ENCODE assay signal across 23 cellular contexts in genomic region chr9:138043061-138043410, GRCh38.
DNase-seq lines count a peak whose midpoint lies in the region; ATAC-seq, FAIRE-seq and TF ChIP-seq lines count a peak whose summit lies in the region.
"Had no signal": no experiment of that assay in that cellular context is flagged by ENCODE, and none has a peak within 500 bp of the region (broad histone marks: within the 10 kb centered on the region; RNA-seq: fewer than 3 reads in every experiment).

No MANE protein-coding gene starts in this region.

- no peak for FAIRE-seq in GM19239 (lab: Jason Lieb, UNC)
- FAIRE-seq: A204.1, HTR-8/SVneo, RCC 7860 had no signal

- CTCF ChIA-PET in activated CD8-positive, alpha-beta memory T cell treated with anti-CD3 and anti-CD28 coated beads, Interleukin-2, amount 10 ng/mL, durations not matched to agents 7 days and 5 days (lab: Charles Lee) = no interaction called here

- no peaks in the 10 kb centered on the region for H3K79me2 ChIP-seq in neural progenitor cell (ENCODE audit: low read depth)

- no peak overlapping the region for H3K27ac Mint-ChIP-seq in activated CD8-positive, alpha-beta memory T cell treated with anti-CD3 and anti-CD28 coated beads, Interleukin-2, amount 10 ng/mL, durations not matched to agents 7 days and 5 days
- peak overlapping the region; percentile 16 for H3K27ac Mint-ChIP-seq in neural progenitor cell
- H3K27ac Mint-ChIP-seq: B cell, GM23338 had no signal

- H4K20me1 ChIP-seq in neural progenitor cell (ENCODE audit: low read depth) = no peaks in the 10 kb centered on the region

- H3K4me3 ChIP-seq in neural progenitor cell (no peak overlapping the region), testis (no peak overlapping the region)
- H3K4me3 ChIP-seq: GM23338, SJSA1 had no signal

- no peaks in the 10 kb centered on the region for H3K36me3 Mint-ChIP-seq in activated CD8-positive, alpha-beta memory T cell treated with anti-CD3 and anti-CD28 coated beads, Interleukin-2, amount 10 ng/mL, durations not matched to agents 7 days and 5 days
- H3K36me3 Mint-ChIP-seq in neural progenitor cell = no peaks in the 10 kb centered on the region

- H3K4me2 ChIP-seq in neural progenitor cell = no peak overlapping the region
- H3K4me2 ChIP-seq: GM23338 had no signal

- no peaks in the 10 kb centered on the region for H3K9me3 Mint-ChIP-seq in activated CD8-positive, alpha-beta memory T cell treated with anti-CD3 and anti-CD28 coated beads, Interleukin-2, amount 10 ng/mL, durations not matched to agents 7 days and 5 days (ENCODE audit: low read depth)
- H3K9me3 Mint-ChIP-seq in neural progenitor cell = no peaks in the 10 kb centered on the region
- H3K9me3 Mint-ChIP-seq: GM23338 had no signal

- no peaks in the 10 kb centered on the region for H3K4me1 Mint-ChIP-seq in activated CD8-positive, alpha-beta memory T cell treated with anti-CD3 and anti-CD28 coated beads, Interleukin-2, amount 10 ng/mL, durations not matched to agents 7 days and 5 days
- peaks cover 6% of the 10 kb centered on the region for H3K4me1 Mint-ChIP-seq in neural progenitor cell
- H3K4me1 Mint-ChIP-seq: B cell, GM23338 had no signal

- TF ChIP-seq CTCF in neural progenitor cell (IDR thresholded peaks at IDR 0.05) (no peak), testis (IDR thresholded peaks at IDR 0.05) (no peak)

- H3K9ac ChIP-seq in neural progenitor cell = no peak overlapping the region

- no peak for ATAC-seq in activated CD8-positive, alpha-beta memory T cell treated with anti-CD3 and anti-CD28 coated beads, Interleukin-2, amount 10 ng/mL, durations not matched to agents 7 days and 5 days
- ATAC-seq in GM18517 (IDR thresholded peaks at IDR 0.05; ENCODE audit: unreplicated experiment) = no peak
- ATAC-seq: GM23338, HCT116 had no signal

- no peak overlapping the region for H3K4me3 Mint-ChIP-seq in activated CD8-positive, alpha-beta memory T cell treated with anti-CD3 and anti-CD28 coated beads, Interleukin-2, amount 10 ng/mL, durations not matched to agents 7 days and 5 days
- H3K4me3 Mint-ChIP-seq in neural progenitor cell = no peak overlapping the region
- H3K4me3 Mint-ChIP-seq: B cell, GM23338 had no signal

- DNase-seq in activated CD8-positive, alpha-beta memory T cell treated with anti-CD3 and anti-CD28 coated beads, Interleukin-2, amount 10 ng/mL, durations not matched to agents 7 days and 5 days = peak; percentile 19
- no peak for DNase-seq in activated CD8-positive, alpha-beta memory T cell treated with anti-CD3 and anti-CD28 coated beads, Interleukin-2, amount 50 U/mL, for 4 hours
- no peak for DNase-seq in neural progenitor cell (ENCODE audit: low spot score)
- DNase-seq in testis = peak; percentile 6
- DNase-seq in GM19239 (ENCODE audit: insufficient read length, low spot score) = no peak
- no peak for DNase-seq in ureter (ENCODE audit: low spot score)
- DNase-seq: DMS79, KG1, NCI-H1105, NCI-H146, NCI-H2029, NCI-H226, NCI-H524, NCI-H774 had no signal

- H3K27me3 Mint-ChIP-seq in activated CD8-positive, alpha-beta memory T cell treated with anti-CD3 and anti-CD28 coated beads, Interleukin-2, amount 10 ng/mL, durations not matched to agents 7 days and 5 days = no peaks in the 10 kb centered on the region
- H3K27me3 Mint-ChIP-seq in neural progenitor cell (ENCODE audit: insufficient read depth, low read depth) = peaks cover 3% of the 10 kb centered on the region

- H3K9me3 ChIP-seq in neural progenitor cell (ENCODE audit: low read depth) = no peaks in the 10 kb centered on the region
- no peaks in the 10 kb centered on the region for H3K9me3 ChIP-seq in testis
- H3K9me3 ChIP-seq: SJSA1 had no signal

- TF ChIP-seq POLR2A in testis (IDR thresholded peaks at IDR 0.05) = no peak

- H3K27ac ChIP-seq in cingulate gyrus (ENCODE audit: low read depth, low read length) (peak overlapping the region; percentile 39), neural progenitor cell (no peak overlapping the region), testis (no peak overlapping the region)
- H3K27ac ChIP-seq: SJSA1 had no signal

- intact Hi-C loops in testis (cut with DNase I; ENCODE audit: low total_unique reads) = no loop called here

- H3K4me1 ChIP-seq in neural progenitor cell (no peaks in the 10 kb centered on the region), testis (no peaks in the 10 kb centered on the region)
- H3K4me1 ChIP-seq: SJSA1 had no signal

- H3K36me3 ChIP-seq in neural progenitor cell (no peaks in the 10 kb centered on the region), testis (ENCODE audit: low read depth, missing control alignments) (no peaks in the 10 kb centered on the region)
- H3K36me3 ChIP-seq: SJSA1 had no signal

- WGBS in testis, 2 donors = 84 to 90% methylated on average over 10 to 12 of the region's 12 CpGs

- H3K27me3 ChIP-seq in neural progenitor cell (no peaks in the 10 kb centered on the region), testis (no peaks in the 10 kb centered on the region)
- H3K27me3 ChIP-seq: SJSA1 had no signal

- peaks cover 2% of the 10 kb centered on the region for H3F3A ChIP-seq in neural progenitor cell (ENCODE audit: low read depth)

- H2AFZ ChIP-seq in neural progenitor cell (replicated peaks) = no peak overlapping the region
- H2AFZ ChIP-seq: GM23338 had no signal

Comparison
In these comparisons a context has a peak if more than half of its experiments do, and no peak if none do; other contexts are left out.
1. DNase-seq: peak in activated CD8-positive, alpha-beta memory T cell treated with anti-CD3 and anti-CD28 coated beads, Interleukin-2, amount 10 ng/mL, durations not matched to agents 7 days and 5 days (single experiment) and testis (single experiment); none in activated CD8-positive, alpha-beta memory T cell treated with anti-CD3 and anti-CD28 coated beads, Interleukin-2, amount 50 U/mL, for 4 hours (single experiment), neural progenitor cell (single experiment), GM19239 (single experiment) and ureter (single experiment).